8 cellular contexts compared by ENCODE assay signal in the genomic region with DNA sequence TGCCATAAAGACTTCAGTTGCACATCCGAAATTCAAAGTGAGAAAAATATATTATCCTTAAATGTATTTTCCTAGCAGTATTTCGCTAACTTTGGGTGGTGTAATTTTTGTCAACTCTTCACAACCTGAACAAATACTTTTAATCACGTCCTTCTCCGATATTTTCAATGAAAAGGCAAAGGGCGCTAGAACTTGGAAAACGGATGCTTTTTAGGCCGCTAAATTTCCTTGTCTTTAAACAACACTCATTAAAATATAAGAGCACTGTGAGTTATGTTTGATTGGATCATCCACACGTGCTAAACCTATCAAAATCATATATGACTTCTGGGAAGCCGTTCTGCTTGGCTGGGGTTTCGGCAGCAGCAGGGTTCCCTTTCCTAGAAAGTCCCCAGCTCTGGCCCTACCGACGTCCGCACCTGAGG. TPM values are rescaled to one million over a fixed set of nuclear protein-coding genes. Genes with fewer than 3 reads are reported as not detected.
A peak's percentile ranks its signal among the peaks of the same experiment; 100 is the strongest.
DNase-seq lines count a peak whose midpoint lies in the region; ATAC-seq, FAIRE-seq and TF ChIP-seq lines count a peak whose summit lies in the region.

No MANE protein-coding gene starts in this region.

- H3K27ac ChIP-seq in kidney (ENCODE audit: low read depth in 2 of 2, low read length in 2 of 2) (peak overlapping the region; percentile 91 to 95), thoracic aorta (peak overlapping the region; percentile 90 to 92)

- no peaks in the 10 kb centered on the region for H3K36me3 ChIP-seq in kidney (ENCODE audit: control insufficient read depth in 1 of 2, insufficient read depth in 2 of 2, low read length in 2 of 2)
- H3K36me3 ChIP-seq in thoracic aorta, result no peaks in the 10 kb centered on the region

- peak overlapping the region; percentile 97 for H3K27ac Mint-ChIP-seq in activated T-helper 17 cell treated with anti-CD3 and anti-CD28 coated beads, Interleukin-2, amount 50 U/mL, for 72 hours

- DNase-seq in activated T-cell treated with anti-CD3 and anti-CD28 coated beads, Interleukin-2, amount 50 U/mL, for 4 hours, result no peak
- DNase-seq in activated T-cell treated with anti-CD3 and anti-CD28 coated beads, Interleukin-2, amount 50 U/mL, for 48 hours, result no peak
- no peak for DNase-seq in kidney
- DNase-seq in thoracic aorta (ENCODE audit: low spot score), result no peak
- no peak for DNase-seq in stimulated activated CD8-positive, alpha-beta memory T cell treated with anti-CD3 and anti-CD28 coated beads, Interleukin-4, amount 100 ng/mL, for 48 hours

- no peaks in the 10 kb centered on the region for H3K27me3 Mint-ChIP-seq in activated T-cell treated with anti-CD3 and anti-CD28 coated beads, Interleukin-2, amount 50 U/mL, for 4 hours (ENCODE audit: low read depth)
- H3K27me3 Mint-ChIP-seq in activated T-helper 17 cell treated with anti-CD3 and anti-CD28 coated beads, Interleukin-2, amount 50 U/mL, for 72 hours, result no peaks in the 10 kb centered on the region

- H3K4me3 ChIP-seq in kidney (ENCODE audit: low read length in 2 of 2), result peak overlapping the region; percentile 72 to 89
- H3K4me3 ChIP-seq in thoracic aorta, result peak overlapping the region; percentile 96

- ATAC-seq in activated T-cell treated with anti-CD3 and anti-CD28 coated beads, Interleukin-2, amount 50 U/mL, for 4 hours, result no peak
- no peak for ATAC-seq in activated T-helper 17 cell treated with anti-CD3 and anti-CD28 coated beads, Interleukin-2, amount 50 U/mL, for 72 hours (replicated peaks)
- peak; percentile 30 for ATAC-seq in thoracic aorta (ENCODE audit: insufficient number of reproducible peaks, low FRiP score, low read depth)
- no peak for ATAC-seq in HG02642 (IDR thresholded peaks at IDR 0.05; ENCODE audit: poor library complexity, unreplicated experiment)
- no peak for ATAC-seq in GM18867 (IDR thresholded peaks at IDR 0.05; ENCODE audit: unreplicated experiment)

- H3K9me3 Mint-ChIP-seq in activated T-cell treated with anti-CD3 and anti-CD28 coated beads, Interleukin-2, amount 50 U/mL, for 4 hours, result peaks cover 4% of the 10 kb centered on the region
- no peaks in the 10 kb centered on the region for H3K9me3 Mint-ChIP-seq in activated T-helper 17 cell treated with anti-CD3 and anti-CD28 coated beads, Interleukin-2, amount 50 U/mL, for 72 hours

- H3K9me3 ChIP-seq in kidney (ENCODE audit: control insufficient read depth in 1 of 2, low read length in 2 of 2), result no peaks in the 10 kb centered on the region
- H3K9me3 ChIP-seq in thoracic aorta, result no peaks in the 10 kb centered on the region

- peak overlapping the region; percentile 59 to 65 for H3K9ac ChIP-seq in kidney (ENCODE audit: low read length in 2 of 2)

- H3K27me3 ChIP-seq in thoracic aorta (replicated peaks; ENCODE audit: insufficient read depth), result no peaks in the 10 kb centered on the region

- H3K4me1 Mint-ChIP-seq in activated T-cell treated with anti-CD3 and anti-CD28 coated beads, Interleukin-2, amount 50 U/mL, for 4 hours (ENCODE audit: low read depth), result peaks cover 27% of the 10 kb centered on the region
- peaks cover 10% of the 10 kb centered on the region for H3K4me1 Mint-ChIP-seq in activated T-helper 17 cell treated with anti-CD3 and anti-CD28 coated beads, Interleukin-2, amount 50 U/mL, for 72 hours

- H3K4me1 ChIP-seq in kidney (ENCODE audit: control insufficient read depth in 1 of 2, insufficient read depth in 1 of 2, low read depth in 1 of 2, low read length in 2 of 2), result peaks cover 0 to 6% of the 10 kb centered on the region in 2 donors
- H3K4me1 ChIP-seq in thoracic aorta (ENCODE audit: control insufficient read depth in 1 of 2, low read depth in 2 of 2), result peaks cover 16 to 28% of the 10 kb centered on the region in 2 donors

- peak overlapping the region; percentile 100 for H3K4me3 Mint-ChIP-seq in activated T-cell treated with anti-CD3 and anti-CD28 coated beads, Interleukin-2, amount 50 U/mL, for 4 hours
- H3K4me3 Mint-ChIP-seq in activated T-helper 17 cell treated with anti-CD3 and anti-CD28 coated beads, Interleukin-2, amount 50 U/mL, for 72 hours, result peak overlapping the region; percentile 97

- TF ChIP-seq CTCF in kidney (IDR thresholded peaks at IDR 0.05; ENCODE audit: borderline replicate concordance, extremely low read depth, insufficient read depth) (no peak), thoracic aorta (IDR thresholded peaks at IDR 0.05) (no peak)

- H3K36me3 Mint-ChIP-seq in activated T-cell treated with anti-CD3 and anti-CD28 coated beads, Interleukin-2, amount 50 U/mL, for 4 hours (ENCODE audit: insufficient read depth), result peaks cover 3% of the 10 kb centered on the region
- peaks cover 20% of the 10 kb centered on the region for H3K36me3 Mint-ChIP-seq in activated T-helper 17 cell treated with anti-CD3 and anti-CD28 coated beads, Interleukin-2, amount 50 U/mL, for 72 hours (ENCODE audit: low read depth)

- no peak for FAIRE-seq in kidney (lab: Jason Lieb, UNC)

- intact Hi-C loops in kidney (cut with DNase I), result no loop called here

RNA-seq across cellular contexts. Expression of a gene that starts 0.5 kb away (rescaled TPM):
- total RNA-seq in activated T-cell treated with anti-CD3 and anti-CD28 coated beads, Interleukin-2, amount 50 U/mL, for 4 hours, result 10 to 100 TPM; 26.6 to 30.3 (median 29.9) TPM
- total RNA-seq in activated T-helper 17 cell treated with anti-CD3 and anti-CD28 coated beads, Interleukin-2, amount 50 U/mL, for 72 hours, result 10 to 100 TPM; 34.8 to 63.5 TPM
- total RNA-seq in kidney (35.6 TPM), thoracic aorta (10 to 100 TPM; 24.8 to 56.3 TPM)
- 23.1 TPM for polyA plus RNA-seq in kidney (ENCODE audit: insufficient read depth, low read depth, low replicate concordance)
